ENCODE assay signal across 29 cellular contexts in the genomic region with DNA sequence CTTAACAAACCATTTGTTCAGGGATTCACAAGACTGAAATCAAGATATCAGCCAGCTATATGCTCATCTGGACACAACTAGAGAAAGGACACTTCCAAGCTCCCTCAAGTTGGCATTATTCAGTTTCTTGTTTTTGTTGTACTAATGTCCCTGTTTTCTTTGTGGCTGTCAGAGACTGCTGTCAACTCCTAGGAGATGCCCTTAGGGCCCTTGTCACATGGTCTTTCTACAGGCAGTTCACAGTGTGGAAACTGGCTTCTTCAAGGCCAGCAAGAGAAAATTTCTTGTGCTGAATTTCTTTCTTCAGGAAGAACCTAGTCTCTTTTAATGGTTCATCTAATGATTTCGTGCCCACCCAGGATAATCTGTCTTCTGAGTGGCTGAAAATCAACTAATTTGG.
"Had no signal": no experiment of that assay in that cellular context is flagged by ENCODE, and none has a peak within 500 bp of the region (broad histone marks: within the 10 kb centered on the region; RNA-seq: fewer than 3 reads in every experiment).

No MANE protein-coding gene starts in this region.

- DNase-seq: activated effector memory CD4-positive, alpha-beta T cell treated with anti-CD3 and anti-CD28 coated beads, Interleukin-2, amount 50 U/mL, for 16 hours; activated effector memory CD4-positive, alpha-beta T cell treated with Interleukin-2 at 50 U/mL for 16 hours; activated gamma-delta T cell; activated gamma-delta T cell treated with Interleukin-2 at 50 U/mL for 16 hours; activated naive CD4-positive, alpha-beta T cell; activated naive CD4-positive, alpha-beta T cell treated with anti-CD3 and anti-CD28 coated beads for 36 hours; activated naive CD4-positive, alpha-beta T cell treated with anti-CD3 and anti-CD28 coated beads, Interleukin-2, amount 10 ng/mL, durations not matched to agents 7 days and 5 days; activated naive CD4-positive, alpha-beta T cell treated with anti-CD3 and anti-CD28 coated beads, Interleukin-2, amount 50 U/mL, for 16 hours; activated naive CD4-positive, alpha-beta T cell treated with Interleukin-2 at 50 U/mL for 16 hours; activated naive CD8-positive, alpha-beta T cell treated with anti-CD3 and anti-CD28 coated beads for 36 hours; activated naive CD8-positive, alpha-beta T cell treated with anti-CD3 and anti-CD28 coated beads, Interleukin-2, amount 10 ng/mL, durations not matched to agents 7 days and 5 days; activated naive CD8-positive, alpha-beta T cell treated with anti-CD3 and anti-CD28 coated beads, Interleukin-2, amount 50 U/mL, for 24 hours; activated T-cell treated with anti-CD3 and anti-CD28 coated beads, Interleukin-2, amount 50 U/mL, for 1 hour; activated T-cell treated with anti-CD3 and anti-CD28 coated beads, Interleukin-2, amount 50 U/mL, for 24 hours; activated T-cell treated with anti-CD3 and anti-CD28 coated beads, Interleukin-2, amount 50 U/mL, for 4 hours; activated T-cell treated with anti-CD3 and anti-CD28 coated beads, Interleukin-2, amount 50 U/mL, for 48 hours; activated T-cell treated with anti-CD3 and anti-CD28 coated beads, Interleukin-2, amount 50 U/mL, for 72 hours; amniotic stem cell; amygdala; anterior cingulate cortex; aorta; body of pancreas; brain microvascular endothelial cell; caudate nucleus; central memory CD4-positive, alpha-beta T cell; cerebellar nuclear complex had no signal

- H3K9me3 ChIP-seq: ascending aorta, body of pancreas, breast epithelium had no signal

- H3K4me3 ChIP-seq: ascending aorta, body of pancreas, breast epithelium, cardiac muscle cell had no signal

- H3K27ac ChIP-seq: ascending aorta, body of pancreas, brain microvascular endothelial cell, breast epithelium, cardiac muscle cell had no signal

- H3K4me1 ChIP-seq: ascending aorta, body of pancreas, breast epithelium had no signal

- H3K36me3 ChIP-seq: ascending aorta, brain microvascular endothelial cell, breast epithelium, cardiac muscle cell had no signal

- H3K27me3 ChIP-seq: ascending aorta, body of pancreas, brain microvascular endothelial cell, breast epithelium had no signal
